Comparison of ENCODE assay signal across 10 cellular contexts in the genomic region with DNA sequence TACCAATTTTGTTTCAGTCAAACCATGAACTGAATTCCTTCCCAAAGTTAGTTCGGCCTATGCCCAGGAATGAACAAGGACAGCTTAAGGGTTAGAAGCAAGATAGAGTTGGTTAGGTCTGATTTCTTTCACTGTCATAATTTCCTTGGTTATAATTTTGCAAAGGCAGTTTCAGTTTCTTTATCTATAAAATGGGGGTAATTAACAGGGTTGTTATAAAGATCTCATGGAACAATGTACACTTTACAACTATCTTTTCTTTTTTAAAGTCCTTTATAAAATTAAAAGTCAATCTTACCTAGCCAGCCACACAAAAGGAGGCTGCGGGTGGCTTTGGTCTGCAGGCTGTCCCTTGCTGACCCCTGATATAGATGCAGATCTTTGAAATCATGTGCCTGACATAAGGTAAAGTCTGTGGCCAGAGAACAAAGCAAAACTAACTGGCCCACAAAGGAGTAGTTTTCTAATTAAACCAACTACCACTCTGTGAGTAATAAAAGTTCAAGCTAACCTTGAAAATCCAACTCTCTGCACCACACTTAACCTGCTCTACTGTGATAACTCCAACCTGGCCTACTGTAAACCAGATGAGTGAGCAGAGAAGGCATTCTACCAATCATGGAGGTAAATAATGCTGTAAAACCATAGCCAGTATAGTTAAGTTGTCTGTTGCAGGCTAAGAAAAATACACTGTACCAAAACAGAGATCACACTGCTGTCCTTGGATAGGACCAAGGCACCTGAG. TPM values are rescaled to one million over a fixed set of nuclear protein-coding genes. Genes with fewer than 3 reads are reported as not detected.
A peak's percentile ranks its signal among the peaks of the same experiment; 100 is the strongest.
DNase-seq lines count a peak whose midpoint lies in the region; ATAC-seq and TF ChIP-seq lines count a peak whose summit lies in the region.
"Had no signal": no experiment of that assay in that cellular context is flagged by ENCODE, and none has a peak within 500 bp of the region (broad histone marks: within the 10 kb centered on the region; RNA-seq: fewer than 3 reads in every experiment).

No MANE protein-coding gene starts in this region.

- 92% methylated on average over 2 of the region's 2 CpGs for WGBS in thymus

- H3K4me3 ChIP-seq in thymus (ENCODE audit: low read length), result no peak overlapping the region
- H3K4me3 ChIP-seq: tibial nerve had no signal

- no peaks in the 10 kb centered on the region for H3K27me3 Mint-ChIP-seq in activated T-cell treated with anti-CD3 and anti-CD28 coated beads, Interleukin-2, amount 50 U/mL, for 4 hours (ENCODE audit: low read depth)
- no peaks in the 10 kb centered on the region for H3K27me3 Mint-ChIP-seq in activated T-helper 2 cell treated with anti-CD3 and anti-CD28 coated beads, Interferon-gamma antibody, Interleukin-2, Interleukin-4, amounts not matched to agents 10 μg/mL and 5 μg/mL and 100 μg/mL, durations not matched to agents 14 hours and 24 hours and 36 hours (ENCODE audit: low read depth)
- H3K27me3 Mint-ChIP-seq in memory B cell (no peaks in the 10 kb centered on the region), nephron progenitor cell (ENCODE audit: low read depth, poor library complexity) (no peaks in the 10 kb centered on the region)

- H3K9me3 Mint-ChIP-seq in activated T-cell treated with anti-CD3 and anti-CD28 coated beads, Interleukin-2, amount 50 U/mL, for 4 hours, result no peaks in the 10 kb centered on the region
- no peaks in the 10 kb centered on the region for H3K9me3 Mint-ChIP-seq in activated T-helper 2 cell treated with anti-CD3 and anti-CD28 coated beads, Interferon-gamma antibody, Interleukin-2, Interleukin-4, amounts not matched to agents 10 μg/mL and 5 μg/mL and 100 μg/mL, durations not matched to agents 14 hours and 24 hours and 36 hours
- no peaks in the 10 kb centered on the region for H3K9me3 Mint-ChIP-seq in memory B cell
- no peaks in the 10 kb centered on the region for H3K9me3 Mint-ChIP-seq in nephron progenitor cell

- H3K27ac ChIP-seq in thymus (ENCODE audit: low read depth), result peak overlapping the region; percentile 68

- H3K27me3 ChIP-seq in thymus (ENCODE audit: control insufficient read depth, insufficient read depth), result no peaks in the 10 kb centered on the region
- H3K27me3 ChIP-seq: tibial nerve had no signal

- H3K4me3 Mint-ChIP-seq in activated T-cell treated with anti-CD3 and anti-CD28 coated beads, Interleukin-2, amount 50 U/mL, for 4 hours, result peak overlapping the region; percentile 67
- peak overlapping the region; percentile 67 for H3K4me3 Mint-ChIP-seq in activated T-helper 2 cell treated with anti-CD3 and anti-CD28 coated beads, Interferon-gamma antibody, Interleukin-2, Interleukin-4, amounts not matched to agents 10 μg/mL and 5 μg/mL and 100 μg/mL, durations not matched to agents 14 hours and 24 hours and 36 hours (ENCODE audit: low read depth)
- peak overlapping the region; percentile 73 for H3K4me3 Mint-ChIP-seq in memory B cell
- no peak overlapping the region for H3K4me3 Mint-ChIP-seq in nephron progenitor cell

- H3K27ac Mint-ChIP-seq in activated T-helper 2 cell treated with anti-CD3 and anti-CD28 coated beads, Interferon-gamma antibody, Interleukin-2, Interleukin-4, amounts not matched to agents 10 μg/mL and 5 μg/mL and 100 μg/mL, durations not matched to agents 14 hours and 24 hours and 36 hours, result peak overlapping the region; percentile 99
- H3K27ac Mint-ChIP-seq in memory B cell (peak overlapping the region; percentile 99), nephron progenitor cell (no peak overlapping the region)

- intact Hi-C loops in activated T-helper 2 cell treated with anti-CD3 and anti-CD28 coated beads, Interferon-gamma antibody, Interleukin-2, Interleukin-4, amounts not matched to agents 10 μg/mL and 5 μg/mL and 100 μg/mL, durations not matched to agents 14 hours and 24 hours and 36 hours (cut with micrococcal nuclease), result loop anchor here (1.0 to 10.0 kb wide), 12 partner anchors 12 to 1538 kb away; a partner anchor contains a TSS

- no peak for TF ChIP-seq CTCF in nephron progenitor cell (IDR thresholded peaks at IDR 0.05)

- peak; percentile 2 to 3 for ATAC-seq in activated T-cell treated with anti-CD3 and anti-CD28 coated beads, Interleukin-2, amount 50 U/mL, for 4 hours
- ATAC-seq in memory B cell (ENCODE audit: low read depth), result no peak
- ATAC-seq in GM21423 (IDR thresholded peaks at IDR 0.05; ENCODE audit: unreplicated experiment), result no peak

- peaks cover 65% of the 10 kb centered on the region for H3K36me3 Mint-ChIP-seq in activated T-cell treated with anti-CD3 and anti-CD28 coated beads, Interleukin-2, amount 50 U/mL, for 4 hours (ENCODE audit: insufficient read depth)
- H3K36me3 Mint-ChIP-seq in activated T-helper 2 cell treated with anti-CD3 and anti-CD28 coated beads, Interferon-gamma antibody, Interleukin-2, Interleukin-4, amounts not matched to agents 10 μg/mL and 5 μg/mL and 100 μg/mL, durations not matched to agents 14 hours and 24 hours and 36 hours (ENCODE audit: low read depth), result peaks cover 69% of the 10 kb centered on the region
- H3K36me3 Mint-ChIP-seq in memory B cell (peaks cover 34% of the 10 kb centered on the region), nephron progenitor cell (ENCODE audit: low read depth) (peaks cover 74% of the 10 kb centered on the region)

- no peak for DNase-seq in activated T-cell treated with anti-CD3 and anti-CD28 coated beads, Interleukin-2, amount 50 U/mL, for 4 hours
- DNase-seq in activated T-cell treated with anti-CD3 and anti-CD28 coated beads for 4 hours (no peak), memory B cell (ENCODE audit: low spot score in 2 of 2) (no peak), nephron progenitor cell (no peak), COLO829 (ENCODE audit: low spot score) (no peak)
- no peak for DNase-seq in activated T-helper 2 cell treated with anti-CD3 and anti-CD28 coated beads, Interferon-gamma antibody, Interleukin-2, Interleukin-4, amounts not matched to agents 10 μg/mL and 5 μg/mL and 100 μg/mL, durations not matched to agents 14 hours and 24 hours and 36 hours (ENCODE audit: low spot score)
- DNase-seq: NCI-H2029 had no signal

- H3K4me1 Mint-ChIP-seq in activated T-cell treated with anti-CD3 and anti-CD28 coated beads, Interleukin-2, amount 50 U/mL, for 4 hours (ENCODE audit: low read depth), result peaks cover 97% of the 10 kb centered on the region
- peaks cover 90% of the 10 kb centered on the region for H3K4me1 Mint-ChIP-seq in activated T-helper 2 cell treated with anti-CD3 and anti-CD28 coated beads, Interferon-gamma antibody, Interleukin-2, Interleukin-4, amounts not matched to agents 10 μg/mL and 5 μg/mL and 100 μg/mL, durations not matched to agents 14 hours and 24 hours and 36 hours (ENCODE audit: low read depth)
- peaks cover 70% of the 10 kb centered on the region for H3K4me1 Mint-ChIP-seq in memory B cell
- H3K4me1 Mint-ChIP-seq in nephron progenitor cell, result no peaks in the 10 kb centered on the region

- no peaks in the 10 kb centered on the region for H3K9me3 ChIP-seq in thymus (ENCODE audit: control insufficient read depth)
- H3K9me3 ChIP-seq: tibial nerve had no signal

- peaks cover 48% of the 10 kb centered on the region for H3K4me1 ChIP-seq in thymus (ENCODE audit: control insufficient read depth, insufficient read depth, low read length)

- peaks cover 9% of the 10 kb centered on the region for H3K36me3 ChIP-seq in thymus (ENCODE audit: control insufficient read depth, insufficient read depth)
- H3K36me3 ChIP-seq: tibial nerve had no signal

RNA-seq across cellular contexts. Expression of a gene that starts 49.5 kb away (rescaled TPM):
- 100 to 1,000 TPM; 251 to 257 (median 254) TPM for total RNA-seq in activated T-cell treated with anti-CD3 and anti-CD28 coated beads, Interleukin-2, amount 50 U/mL, for 4 hours
- total RNA-seq in activated T-helper 2 cell treated with anti-CD3 and anti-CD28 coated beads, Interferon-gamma antibody, Interleukin-2, Interleukin-4, amounts not matched to agents 10 μg/mL and 5 μg/mL and 100 μg/mL, durations not matched to agents 14 hours and 24 hours and 36 hours, result 152 and 154 TPM in 2 replicates
- polyA plus RNA-seq in thymus, result 54.4 TPM

Comparison
In these comparisons a context has a peak if more than half of its experiments do, and no peak if none do; other contexts are left out.
1. ATAC-seq: peak in activated T-cell treated with anti-CD3 and anti-CD28 coated beads, Interleukin-2, amount 50 U/mL, for 4 hours (2 of 2); none in memory B cell (single experiment) and GM21423 (single experiment).